ENCODE assay signal across 8 cellular contexts in genomic region chr10:22515009-22515408, GRCh38.
"Had no signal": no experiment of that assay in that cellular context is flagged by ENCODE, and none has a peak within 500 bp of the region (broad histone marks: within the 10 kb centered on the region; RNA-seq: fewer than 3 reads in every experiment).

No MANE protein-coding gene starts in this region.

- H3K9ac ChIP-seq: GM23248 had no signal

- H2AFZ ChIP-seq: GM23248 had no signal

- ATAC-seq: HCT116 had no signal

- FAIRE-seq: HTR-8/SVneo had no signal

- H3K4me3 ChIP-seq: GM23248, HAP-1 had no signal

- DNase-seq: GM23248, GOT3, H7, IMR-90, KBM-7 had no signal

- H3K36me3 ChIP-seq: HAP-1 had no signal

- H3K27ac ChIP-seq: GM23248 had no signal
